ENCODE assay signal across 9 cellular contexts in genomic region chr18:34661464-34662087, GRCh38. TPM values are rescaled to one million over a fixed set of nuclear protein-coding genes. Genes with fewer than 3 reads are reported as not detected.
DNase-seq lines count a peak whose midpoint lies in the region; ATAC-seq and TF ChIP-seq lines count a peak whose summit lies in the region.
"Had no signal": no experiment of that assay in that cellular context is flagged by ENCODE, and none has a peak within 500 bp of the region (broad histone marks: within the 10 kb centered on the region; RNA-seq: fewer than 3 reads in every experiment).

No MANE protein-coding gene starts in this region.

- H3K27ac ChIP-seq in esophagus squamous epithelium (peak overlapping the region in 1 of 4 donors; percentile 61), neural cell (ENCODE audit: low read length) (no peak overlapping the region)

- no peaks in the 10 kb centered on the region for H3K9me2 ChIP-seq in neural cell (ENCODE audit: insufficient read depth, low read length)

- H3K36me3 ChIP-seq in esophagus squamous epithelium = no peaks in the 10 kb centered on the region
- no peaks in the 10 kb centered on the region for H3K36me3 ChIP-seq in neural cell (ENCODE audit: insufficient read depth, low read length)
- H3K36me3 ChIP-seq: BLaER1 treated with 17β-estradiol and CSF1 and Interleukin-3, amounts not matched to agents 10 nM and 100 nM had no signal

- no peak overlapping the region for H2AFZ ChIP-seq in neural cell (ENCODE audit: low read depth, low read length)

- no peak overlapping the region for H3K4me2 ChIP-seq in neural cell (ENCODE audit: low read length)

- H3K9ac ChIP-seq in neural cell (ENCODE audit: low read length) = no peak overlapping the region
- H3K9ac ChIP-seq: BLaER1 treated with 17β-estradiol and CSF1 and Interleukin-3, amounts not matched to agents 10 nM and 100 nM had no signal

- H3K4me1 ChIP-seq in esophagus squamous epithelium = peaks cover 0 to 23% (median 0%) of the 10 kb centered on the region in 3 donors

- intact Hi-C loops in esophagus squamous epithelium (cut with DNase I) = loop anchor here (10.0 kb wide), 1 partner anchor 123 kb away; no protein-coding TSS in a partner anchor

- TF ChIP-seq POLR2A in esophagus squamous epithelium (IDR thresholded peaks at IDR 0.05) = no peak

- H3K79me2 ChIP-seq in neural cell (replicated peaks; ENCODE audit: insufficient read depth, low read length) = no peaks in the 10 kb centered on the region

- H3K9me3 ChIP-seq in esophagus squamous epithelium = no peaks in the 10 kb centered on the region
- no peaks in the 10 kb centered on the region for H3K9me3 ChIP-seq in neural cell (ENCODE audit: low read length)
- H3K9me3 ChIP-seq: BLaER1 treated with 17β-estradiol and CSF1 and Interleukin-3, amounts not matched to agents 10 nM and 100 nM had no signal

- DNase-seq in DMS79 treated with DMSO at 0.1 percent for 48 hours (lab: John Stamatoyannopoulos, UW) = peak; percentile 15
- DNase-seq in DMS79 (lab: John Stamatoyannopoulos, UW) = no peak
- DNase-seq in HuH-7.5 (ENCODE audit: low spot score) = peak; percentile 8
- peak; percentile 53 for DNase-seq in RKO (ENCODE audit: low spot score)
- no peak for DNase-seq in esophagus squamous epithelium (lab: John Stamatoyannopoulos, UW)
- no peak for DNase-seq in middle frontal gyrus (ENCODE audit: extremely low spot score, low spot score)

- no peak for TF ChIP-seq EP300 in neural cell (conservative IDR thresholded peaks at IDR 0.05; ENCODE audit: poor library complexity, severe bottlenecking)

- H3K27me3 ChIP-seq in esophagus squamous epithelium (no peaks in the 10 kb centered on the region), neural cell (ENCODE audit: insufficient read depth, low read depth, low read length) (peaks cover 2% of the 10 kb centered on the region)
- H3K27me3 ChIP-seq: BLaER1 treated with 17β-estradiol and CSF1 and Interleukin-3, amounts not matched to agents 10 nM and 100 nM had no signal

- H3K4me3 ChIP-seq in esophagus squamous epithelium = no peak overlapping the region
- H3K4me3 ChIP-seq in neural cell (ENCODE audit: low read length) = no peak overlapping the region
- H3K4me3 ChIP-seq: BLaER1 treated with 17β-estradiol and CSF1 and Interleukin-3, amounts not matched to agents 10 nM and 100 nM had no signal

- TF ChIP-seq CTCF in esophagus squamous epithelium (IDR thresholded peaks at IDR 0.05) = peak; percentile 34 to 72 (median 64)
- TF ChIP-seq CTCF in neural cell (IDR thresholded peaks at IDR 0.05; ENCODE audit: poor library complexity, severe bottlenecking) = peak; percentile 65

- 37 to 38% methylated on average over 4 of the region's 4 CpGs for WGBS in esophagus squamous epithelium, 2 donors

- H4K20me1 ChIP-seq in neural cell (ENCODE audit: insufficient read depth) = no peaks in the 10 kb centered on the region
- H4K20me1 ChIP-seq: BLaER1 treated with 17β-estradiol and CSF1 and Interleukin-3, amounts not matched to agents 10 nM and 100 nM had no signal

- H3F3A ChIP-seq in neural cell (ENCODE audit: insufficient read depth, low read length, poor library complexity, severe bottlenecking) = no peaks in the 10 kb centered on the region

- ATAC-seq in GM21529 (IDR thresholded peaks at IDR 0.05; ENCODE audit: unreplicated experiment) = peak; percentile 97

- TF ChIP-seq RAD21 in neural cell (conservative IDR thresholded peaks at IDR 0.05) = peak; percentile 50

TF ChIP-seq in neural cell, 6 proteins besides CTCF, POLR2A, EP300 and RAD21:
- TF ChIP-seq SMC3 (conservative IDR thresholded peaks at IDR 0.05; ENCODE audit: poor library complexity) = peak; percentile 59
- no peak for TF ChIP-seq EZH2 (IDR thresholded peaks at IDR 0.05; ENCODE audit: borderline replicate concordance, insufficient read depth, low read length, poor library complexity, severe bottlenecking)
- no peak for TF ChIP-seq REST (IDR thresholded peaks at IDR 0.05; ENCODE audit: borderline replicate concordance)

RNA-seq across cellular contexts. Expression of gene DTNA, which starts 48.5 kb away (rescaled TPM):
- 10 to 100 TPM in 2 of 4 donors, 1 to 10 TPM in 2; 1.7 to 75.0 (median 17.2) TPM for total RNA-seq in esophagus squamous epithelium
- 53.9 and 58.9 TPM in 2 replicates for polyA plus RNA-seq in neural cell
- 69.1 and 91.0 TPM in 2 replicates for polyA minus RNA-seq in neural cell

Comparison
In these comparisons a context has a peak if more than half of its experiments do, and no peak if none do; other contexts are left out.
1. DNase-seq: peak in DMS79 treated with DMSO at 0.1 percent for 48 hours (single experiment), HuH-7.5 (single experiment) and RKO (single experiment); none in DMS79 (single experiment), esophagus squamous epithelium (single experiment) and middle frontal gyrus (single experiment).